Comparison of ENCODE assay signal across 8 cellular contexts in the genomic region with DNA sequence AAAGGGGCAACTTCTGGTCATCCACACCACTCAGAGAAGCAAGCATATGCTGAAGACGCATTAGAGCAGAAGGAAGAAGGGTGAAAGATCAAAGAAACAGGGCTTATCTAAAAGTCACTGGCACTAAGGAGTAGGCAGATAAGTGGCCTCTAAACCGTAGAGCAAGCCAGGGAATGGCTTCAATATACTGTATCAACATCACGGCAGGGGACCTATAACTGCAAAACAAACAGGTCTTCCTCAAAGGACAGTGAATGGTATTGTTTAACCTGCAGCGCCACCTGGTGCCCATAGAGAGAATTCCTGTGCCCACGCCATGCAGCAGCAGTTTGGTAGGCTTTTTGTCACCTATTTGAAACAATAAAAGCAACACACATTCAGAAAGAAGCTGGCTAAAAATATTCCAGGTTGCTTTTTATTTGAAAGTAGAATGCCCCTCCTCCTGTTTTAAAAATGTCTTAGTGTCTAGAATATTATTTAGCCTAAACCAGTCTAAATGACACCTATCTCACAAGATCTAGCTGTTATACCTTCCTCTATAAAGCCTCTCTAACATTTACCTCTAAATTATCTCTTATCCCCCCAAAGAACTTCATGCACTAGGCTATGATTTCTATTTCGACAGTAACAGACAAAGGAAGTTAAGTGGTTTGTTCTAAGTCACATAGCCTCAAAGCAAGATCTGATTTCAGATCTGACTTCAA. TPM values are rescaled to one million over a fixed set of nuclear protein-coding genes. Genes with fewer than 3 reads are reported as not detected.
DNase-seq lines count a peak whose midpoint lies in the region; ATAC-seq and TF ChIP-seq lines count a peak whose summit lies in the region.

No MANE protein-coding gene starts in this region.

- peak; percentile 96 for TF ChIP-seq CTCF in A673 (conservative IDR thresholded peaks at IDR 0.05; ENCODE audit: low read depth, low read length)

- no peak overlapping the region for H3K27ac ChIP-seq in A673 (ENCODE audit: low read depth, low read length, poor library complexity, severe bottlenecking)

- no peaks in the 10 kb centered on the region for H3K9me3 ChIP-seq in A673 (ENCODE audit: low read depth, low read length, poor library complexity, severe bottlenecking)

- no peaks in the 10 kb centered on the region for H3K4me1 ChIP-seq in A673 (ENCODE audit: insufficient read depth, low read length, poor library complexity, severe bottlenecking)

- POLR2A ChIA-PET in A673 (lab: Charles Lee; ENCODE audit: low non-redundant PET) = no interaction called here

- CTCF ChIA-PET in A673 (lab: Charles Lee) = interaction anchor here (0.7 kb wide), 2 partner anchors 9 to 463 kb away, joined by 3 to 6 read pairs; no protein-coding TSS in a partner anchor

- peaks cover 35% of the 10 kb centered on the region for H3K36me3 ChIP-seq in A673 (ENCODE audit: insufficient read depth, low read length, poor library complexity, severe bottlenecking)

- ATAC-seq in GM18517 (IDR thresholded peaks at IDR 0.05; ENCODE audit: unreplicated experiment) = peak; percentile 91
- peak; percentile 91 for ATAC-seq in HG03097 (IDR thresholded peaks at IDR 0.05; ENCODE audit: low FRiP score, unreplicated experiment)

- H3K27me3 ChIP-seq in A673 (replicated peaks; ENCODE audit: insufficient read depth, low read depth, low read length, poor library complexity) = no peaks in the 10 kb centered on the region

- DNase-seq in A673 (ENCODE audit: low spot score) = peak; percentile 90
- peak; percentile 81 for DNase-seq in NCI-H2196 (lab: John Stamatoyannopoulos, UW; ENCODE audit: unreplicated experiment)
- DNase-seq in activated CD4-positive, CD25-positive, alpha-beta regulatory T cell treated with anti-CD3 and anti-CD28 coated beads, Interleukin-2, amount 50 U/mL, for 16 hours (ENCODE audit: low read depth, low spot score) = peak; percentile 52
- peak; percentile 81 for DNase-seq in cerebellar cortex (ENCODE audit: low spot score)
- DNase-seq in left kidney (ENCODE audit: low read depth, low spot score) = peak; percentile 91
- peak; percentile 68 for DNase-seq in stimulated activated CD4-positive, alpha-beta T cell treated with anti-CD3 and anti-CD28 coated beads, Interleukin-4, amount 100 ng/mL, for 1 hour

- H3K4me3 ChIP-seq in A673 (ENCODE audit: low read depth, low read length, poor library complexity, severe bottlenecking) = no peak overlapping the region

- BruUV-seq in A673 (replicated peaks; lab: Mats Ljungman, UMichigan) = no TSS peak

- intact Hi-C loops in A673 (cut with micrococcal nuclease; ENCODE audit: unreplicated experiment) = loop anchor here (1.0 to 10.0 kb wide), 2 partner anchors 460 to 680 kb away; no protein-coding TSS in a partner anchor

RNA-seq across cellular contexts. Expression of gene SNX19, which starts 21.8 kb away (rescaled TPM):
- 51.9 and 52.5 TPM in 2 replicates for total RNA-seq in A673 (2021)
